Comparison of ENCODE assay signal across 12 cellular contexts in genomic region chr20:32450484-32451061, GRCh38.
DNase-seq lines count a peak whose midpoint lies in the region; ATAC-seq and TF ChIP-seq lines count a peak whose summit lies in the region.
"Had no signal": no experiment of that assay in that cellular context is flagged by ENCODE, and none has a peak within 500 bp of the region (broad histone marks: within the 10 kb centered on the region; RNA-seq: fewer than 3 reads in every experiment).

No MANE protein-coding gene starts in this region.

- H3K27ac Mint-ChIP-seq in CD8-positive, alpha-beta T cell, result peak overlapping the region; percentile 90
- peak overlapping the region; percentile 64 to 86 for H3K27ac Mint-ChIP-seq in effector memory CD8-positive, alpha-beta T cell

- H3K36me3 Mint-ChIP-seq in CD8-positive, alpha-beta T cell, result peaks cover 85% of the 10 kb centered on the region
- H3K36me3 Mint-ChIP-seq in effector memory CD8-positive, alpha-beta T cell (ENCODE audit: insufficient read depth), result peaks cover 53% of the 10 kb centered on the region

- H3K4me3 ChIP-seq in CD8-positive, alpha-beta T cell (ENCODE audit: low read depth, low read length), result no peak overlapping the region
- no peak overlapping the region for H3K4me3 ChIP-seq in neutrophil (ENCODE audit: low read depth in 1 of 2, low read length in 1 of 2)
- H3K4me3 ChIP-seq: skin epidermis, testis had no signal

- in situ Hi-C loops in GM13977 (cut with MboI; ENCODE audit: low pct_unique_long_range_greater_than_20kb, low sequenced_read_pairs, unreplicated experiment), result no loop called here

- no peaks in the 10 kb centered on the region for H3K27me3 ChIP-seq in CD8-positive, alpha-beta T cell (ENCODE audit: insufficient read depth, low read length)
- no peaks in the 10 kb centered on the region for H3K27me3 ChIP-seq in neutrophil
- H3K27me3 ChIP-seq: testis had no signal

- H3K4me1 ChIP-seq in CD8-positive, alpha-beta T cell (ENCODE audit: insufficient read depth, low read length), result peaks cover 13% of the 10 kb centered on the region
- H3K4me1 ChIP-seq in neutrophil (ENCODE audit: control insufficient read depth in 1 of 2, insufficient read depth in 1 of 2, low read depth in 1 of 2, low read length in 1 of 2), result peaks cover 19 to 23% of the 10 kb centered on the region in 2 experiments

- POLR2A ChIA-PET in CD8-positive, alpha-beta T cell (lab: Charles Lee), result no interaction called here

- H3K4me3 Mint-ChIP-seq in CD8-positive, alpha-beta T cell, result no peak overlapping the region
- H3K4me3 Mint-ChIP-seq in effector memory CD8-positive, alpha-beta T cell, result no peak overlapping the region

- H3K27ac ChIP-seq in CD8-positive, alpha-beta T cell (ENCODE audit: low read depth, low read length), result no peak overlapping the region
- H3K27ac ChIP-seq in KOPT-K1 (ENCODE audit: low read depth, low read length, poor library complexity, severe bottlenecking), result peak overlapping the region; percentile 3
- H3K27ac ChIP-seq in neutrophil, result peak overlapping the region; percentile 57

- CTCF ChIA-PET in CD8-positive, alpha-beta T cell (lab: Charles Lee), result interaction anchor here (1.1 to 3.0 kb wide), 2 partner anchors 10 to 19 kb away, joined by 3 to 11 read pairs; no protein-coding TSS in a partner anchor

- no peaks in the 10 kb centered on the region for H3K9me3 ChIP-seq in CD8-positive, alpha-beta T cell (ENCODE audit: low read length)
- H3K9me3 ChIP-seq in KOPT-K1 (ENCODE audit: insufficient read depth, low read length, poor library complexity, severe bottlenecking) (no peaks in the 10 kb centered on the region), neutrophil (no peaks in the 10 kb centered on the region)
- H3K9me3 ChIP-seq: testis had no signal

- peaks cover 12% of the 10 kb centered on the region for H3K4me1 Mint-ChIP-seq in CD8-positive, alpha-beta T cell (ENCODE audit: low read depth)
- peaks cover 16 to 26% of the 10 kb centered on the region in 2 donors for H3K4me1 Mint-ChIP-seq in effector memory CD8-positive, alpha-beta T cell (ENCODE audit: low read depth in 2 of 2)

- H3K36me3 ChIP-seq in CD8-positive, alpha-beta T cell (ENCODE audit: insufficient read depth, low read length), result peaks cover 63% of the 10 kb centered on the region
- peaks cover 100% of the 10 kb centered on the region for H3K36me3 ChIP-seq in KOPT-K1 (ENCODE audit: insufficient read depth, low read length)
- H3K36me3 ChIP-seq in neutrophil, result peaks cover 100% of the 10 kb centered on the region

- no peak for TF ChIP-seq CTCF in CD8-positive, alpha-beta T cell (IDR thresholded peaks at IDR 0.05)
- TF ChIP-seq CTCF in neutrophil (IDR thresholded peaks at IDR 0.05) (no peak), GM13977 (IDR thresholded peaks at IDR 0.05; ENCODE audit: extremely low read depth, insufficient read depth, missing control alignments) (no peak)

- no peaks in the 10 kb centered on the region for H3K9me3 Mint-ChIP-seq in CD8-positive, alpha-beta T cell
- no peaks in the 10 kb centered on the region for H3K9me3 Mint-ChIP-seq in effector memory CD8-positive, alpha-beta T cell

- ATAC-seq in CD8-positive, alpha-beta T cell, result no peak
- no peak for ATAC-seq in effector memory CD8-positive, alpha-beta T cell (replicated peaks)
- ATAC-seq in GM21786 (IDR thresholded peaks at IDR 0.05; ENCODE audit: unreplicated experiment), result no peak

- intact Hi-C loops in CD8-positive, alpha-beta T cell (cut with DNase I, micrococcal nuclease), result loop anchor here in 1 of 2 experiments (10.0 kb wide), 1 partner anchor 626 kb away; no protein-coding TSS in a partner anchor

- H3K27me3 Mint-ChIP-seq in CD8-positive, alpha-beta T cell (ENCODE audit: low read depth), result no peaks in the 10 kb centered on the region
- no peaks in the 10 kb centered on the region for H3K27me3 Mint-ChIP-seq in effector memory CD8-positive, alpha-beta T cell

- DNase-seq in CD8-positive, alpha-beta T cell, result no peak
- no peak for DNase-seq in effector memory CD8-positive, alpha-beta T cell
- no peak for DNase-seq in GM13977 (ENCODE audit: low spot score)
- DNase-seq in NCI-H1417 treated with DMSO at 0.1 percent for 48 hours (lab: John Stamatoyannopoulos, UW), result no peak
- DNase-seq in SW 1271 (lab: John Stamatoyannopoulos, UW), result no peak
- DNase-seq: NCI-H345, T1000, testis had no signal
